ENCODE assay signal across 10 cellular contexts in the genomic region with DNA sequence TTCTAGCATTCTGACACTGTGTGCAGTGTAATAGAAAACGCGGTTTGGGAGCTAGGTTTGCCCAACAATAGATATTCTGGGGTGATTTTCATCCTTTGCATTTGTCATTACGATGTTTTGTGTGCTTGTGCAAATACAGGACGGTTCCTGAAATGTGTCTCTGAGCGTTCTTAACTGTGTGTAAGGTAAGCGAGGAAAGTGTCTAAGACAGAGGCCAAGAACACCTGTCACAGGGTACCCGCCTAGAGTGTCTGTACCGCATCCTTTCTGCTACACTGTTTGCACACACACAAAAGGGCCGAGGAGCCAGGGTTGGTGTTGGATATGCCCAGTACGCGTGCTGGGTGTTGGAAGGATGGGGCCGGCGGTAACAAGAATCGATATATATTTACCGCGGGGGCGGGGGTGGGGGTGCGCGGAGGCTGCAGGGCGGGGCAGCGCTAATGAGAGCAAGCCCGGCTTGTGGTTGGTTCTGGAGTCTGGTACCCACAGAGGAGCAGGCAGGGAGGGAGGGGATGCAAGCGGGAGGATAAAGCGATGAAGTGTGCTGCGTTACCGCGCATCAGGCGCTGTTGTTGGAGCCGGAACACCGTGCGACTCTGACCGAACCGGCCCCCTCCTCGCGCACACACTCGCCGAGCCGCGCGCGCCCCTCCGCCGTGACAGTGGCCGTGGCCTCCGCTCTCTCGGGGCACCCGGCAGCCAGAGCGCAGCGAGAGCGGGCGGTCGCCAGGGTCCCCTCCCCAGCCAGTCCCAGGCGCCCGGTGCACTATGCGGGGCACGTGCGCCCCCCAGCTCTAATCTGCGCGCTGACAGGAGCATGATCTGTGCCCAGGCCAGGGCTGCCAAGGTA. TPM values are rescaled to one million over a fixed set of nuclear protein-coding genes. Genes with fewer than 3 reads are reported as not detected.
DNase-seq lines count a peak whose midpoint lies in the region; ATAC-seq and TF ChIP-seq lines count a peak whose summit lies in the region.
"Had no signal": no experiment of that assay in that cellular context is flagged by ENCODE, and none has a peak within 500 bp of the region (broad histone marks: within the 10 kb centered on the region; RNA-seq: fewer than 3 reads in every experiment).

Gene HECW1, plus strand, starts transcription at position 560 of the 853 bp plus-strand sequence. CDS start 131,259 bp downstream, outside the sequence.

- peaks cover 6 to 10% of the 10 kb centered on the region in 2 donors for H3K27me3 ChIP-seq in naive thymus-derived CD4-positive, alpha-beta T cell (ENCODE audit: control insufficient read depth in 2 of 2, insufficient read depth in 2 of 2, low read length in 2 of 2)

- H3K36me3 ChIP-seq in naive thymus-derived CD4-positive, alpha-beta T cell (ENCODE audit: control insufficient read depth in 2 of 3, insufficient read depth in 3 of 3, low read length in 3 of 3), result no peaks in the 10 kb centered on the region

- POLR2A ChIA-PET in naive thymus-derived CD4-positive, alpha-beta T cell (lab: Charles Lee), result no interaction called here
- POLR2A ChIA-PET in activated CD4-positive, alpha-beta memory T cell treated with anti-CD3 and anti-CD28 coated beads, Interleukin-2, amount 10 ng/mL, durations not matched to agents 7 days and 5 days (lab: Charles Lee), result no interaction called here

- H3K27ac Mint-ChIP-seq in HFFc6, result peak within 1 kb of the TSS; percentile 3; the same call in 1 of the 2 replicates
- no peak within 1 kb of the TSS for H3K27ac Mint-ChIP-seq in naive thymus-derived CD4-positive, alpha-beta T cell
- no peak within 1 kb of the TSS for H3K27ac Mint-ChIP-seq in activated CD4-positive, alpha-beta memory T cell treated with anti-CD3 and anti-CD28 coated beads, Interleukin-2, amount 10 ng/mL, durations not matched to agents 7 days and 5 days

- H3K4me3 Mint-ChIP-seq in HFFc6, result peak within 1 kb of the TSS; percentile 85
- H3K4me3 Mint-ChIP-seq in naive thymus-derived CD4-positive, alpha-beta T cell, result peak within 1 kb of the TSS in 8 of 10 donors; percentile 8 to 66 (median 44)
- no peak within 1 kb of the TSS for H3K4me3 Mint-ChIP-seq in activated CD4-positive, alpha-beta memory T cell treated with anti-CD3 and anti-CD28 coated beads, Interleukin-2, amount 10 ng/mL, durations not matched to agents 7 days and 5 days

- H3K4me1 Mint-ChIP-seq in HFFc6 (ENCODE audit: low read depth), result peaks cover 28% of the 10 kb centered on the region
- H3K4me1 Mint-ChIP-seq in naive thymus-derived CD4-positive, alpha-beta T cell, result peaks cover 0 to 21% (median 15%) of the 10 kb centered on the region in 7 donors
- H3K4me1 Mint-ChIP-seq in activated CD4-positive, alpha-beta memory T cell treated with anti-CD3 and anti-CD28 coated beads, Interleukin-2, amount 10 ng/mL, durations not matched to agents 7 days and 5 days, result peaks cover 3% of the 10 kb centered on the region

- no peaks in the 10 kb centered on the region for H3K4me1 ChIP-seq in naive thymus-derived CD4-positive, alpha-beta T cell (ENCODE audit: control insufficient read depth in 2 of 2, insufficient read depth in 2 of 2, low read length in 2 of 2)

- TF ChIP-seq CTCF in HFFc6 (IDR thresholded peaks at IDR 0.05), result no peak

- CTCF ChIA-PET in naive thymus-derived CD4-positive, alpha-beta T cell (lab: Charles Lee), result no interaction called here
- CTCF ChIA-PET in activated CD4-positive, alpha-beta memory T cell treated with anti-CD3 and anti-CD28 coated beads, Interleukin-2, amount 10 ng/mL, durations not matched to agents 7 days and 5 days (lab: Charles Lee), result no interaction called here

- DNase-seq in AG08396 (ENCODE audit: low spot score), result peak; percentile 23
- DNase-seq in HFFc6, result no peak
- peak; percentile 70 for DNase-seq in cerebellum (ENCODE audit: low spot score)
- DNase-seq in naive thymus-derived CD4-positive, alpha-beta T cell, result no peak
- no peak for DNase-seq in activated CD4-positive, alpha-beta memory T cell treated with anti-CD3 and anti-CD28 coated beads, Interleukin-2, amount 10 ng/mL, durations not matched to agents 7 days and 5 days
- DNase-seq in COR-L47 (lab: John Stamatoyannopoulos, UW), result no peak
- no peak for DNase-seq in NCI-H1930 (lab: John Stamatoyannopoulos, UW)
- DNase-seq: activated CD8-positive, alpha-beta memory T cell treated with anti-CD3 and anti-CD28 coated beads, Interleukin-2, amount 10 ng/mL, durations not matched to agents 7 days and 5 days had no signal

- peaks cover 24% of the 10 kb centered on the region for H3K27me3 Mint-ChIP-seq in HFFc6 (ENCODE audit: insufficient read depth)
- peaks cover 74 to 80% (median 76%) of the 10 kb centered on the region in 5 donors for H3K27me3 Mint-ChIP-seq in naive thymus-derived CD4-positive, alpha-beta T cell
- peaks cover 70% of the 10 kb centered on the region for H3K27me3 Mint-ChIP-seq in activated CD4-positive, alpha-beta memory T cell treated with anti-CD3 and anti-CD28 coated beads, Interleukin-2, amount 10 ng/mL, durations not matched to agents 7 days and 5 days

- no peak within 1 kb of the TSS for H3K4me3 ChIP-seq in naive thymus-derived CD4-positive, alpha-beta T cell (ENCODE audit: low read length)

- H3K9me3 Mint-ChIP-seq in HFFc6, result no peaks in the 10 kb centered on the region
- peaks cover 0 to 1% (median 0%) of the 10 kb centered on the region in 11 donors for H3K9me3 Mint-ChIP-seq in naive thymus-derived CD4-positive, alpha-beta T cell
- H3K9me3 Mint-ChIP-seq in activated CD4-positive, alpha-beta memory T cell treated with anti-CD3 and anti-CD28 coated beads, Interleukin-2, amount 10 ng/mL, durations not matched to agents 7 days and 5 days, result no peaks in the 10 kb centered on the region

- no peak for ATAC-seq in naive thymus-derived CD4-positive, alpha-beta T cell
- no peak for ATAC-seq in HG02973 (IDR thresholded peaks at IDR 0.05; ENCODE audit: unreplicated experiment)
- ATAC-seq: activated CD8-positive, alpha-beta memory T cell treated with anti-CD3 and anti-CD28 coated beads, Interleukin-2, amount 10 ng/mL, durations not matched to agents 7 days and 5 days had no signal

- intact Hi-C loops in naive thymus-derived CD4-positive, alpha-beta T cell (cut with micrococcal nuclease), result no loop called here

- no peaks in the 10 kb centered on the region for H3K9me3 ChIP-seq in naive thymus-derived CD4-positive, alpha-beta T cell (ENCODE audit: control insufficient read depth in 2 of 3, low read length in 3 of 3)

- no peak within 1 kb of the TSS for H3K27ac ChIP-seq in naive thymus-derived CD4-positive, alpha-beta T cell (ENCODE audit: low read depth, low read length)

- no peaks in the 10 kb centered on the region for H3K36me3 Mint-ChIP-seq in HFFc6 (ENCODE audit: low read depth)
- peaks cover 0 to 6% (median 3%) of the 10 kb centered on the region in 5 donors for H3K36me3 Mint-ChIP-seq in naive thymus-derived CD4-positive, alpha-beta T cell
- no peaks in the 10 kb centered on the region for H3K36me3 Mint-ChIP-seq in activated CD4-positive, alpha-beta memory T cell treated with anti-CD3 and anti-CD28 coated beads, Interleukin-2, amount 10 ng/mL, durations not matched to agents 7 days and 5 days (ENCODE audit: low read depth)
- H3K36me3 Mint-ChIP-seq: activated CD8-positive, alpha-beta memory T cell treated with anti-CD3 and anti-CD28 coated beads, Interleukin-2, amount 10 ng/mL, durations not matched to agents 7 days and 5 days had no signal

RNA-seq across cellular contexts. Expression of gene HECW1, which starts in this region (rescaled TPM):
- 1 to 10 TPM; 3.4 to 6.5 (median 5.3) TPM for total RNA-seq in HFFc6 (2021; fragmentation: NEBNext Ultra II Directional; extraction: Animal tissue kit (Norgen Biotek cat#: 25700))
- 62.1 TPM for total RNA-seq in cerebellum
- total RNA-seq in naive thymus-derived CD4-positive, alpha-beta T cell, result not detected
- not detected for polyA plus RNA-seq in naive thymus-derived CD4-positive, alpha-beta T cell
- not detected for total RNA-seq in activated CD4-positive, alpha-beta memory T cell treated with anti-CD3 and anti-CD28 coated beads, Interleukin-2, amount 10 ng/mL, durations not matched to agents 7 days and 5 days
- total RNA-seq: activated CD8-positive, alpha-beta memory T cell treated with anti-CD3 and anti-CD28 coated beads, Interleukin-2, amount 10 ng/mL, durations not matched to agents 7 days and 5 days; HT-29 had no signal

Comparison
In these comparisons a context has a peak if more than half of its experiments do, and no peak if none do; other contexts are left out.
1. RNA of gene HECW1 (total RNA-seq): 62.1 TPM in cerebellum (single experiment) and 3.4 to 6.5 TPM in HFFc6; not detected in activated CD4-positive, alpha-beta memory T cell treated with anti-CD3 and anti-CD28 coated beads, Interleukin-2, amount 10 ng/mL, durations not matched to agents 7 days and 5 days and not detected in naive thymus-derived CD4-positive, alpha-beta T cell; every median in the first group is over 4 times any median in the second.
2. DNase-seq: peak in AG08396 (single experiment) and cerebellum (single experiment); none in HFFc6 (single experiment), naive thymus-derived CD4-positive, alpha-beta T cell (0 of 9), activated CD4-positive, alpha-beta memory T cell treated with anti-CD3 and anti-CD28 coated beads, Interleukin-2, amount 10 ng/mL, durations not matched to agents 7 days and 5 days (single experiment), COR-L47 (single experiment) and NCI-H1930 (0 of 2).